ENCODE assay signal across 10 cellular contexts in the genomic region with DNA sequence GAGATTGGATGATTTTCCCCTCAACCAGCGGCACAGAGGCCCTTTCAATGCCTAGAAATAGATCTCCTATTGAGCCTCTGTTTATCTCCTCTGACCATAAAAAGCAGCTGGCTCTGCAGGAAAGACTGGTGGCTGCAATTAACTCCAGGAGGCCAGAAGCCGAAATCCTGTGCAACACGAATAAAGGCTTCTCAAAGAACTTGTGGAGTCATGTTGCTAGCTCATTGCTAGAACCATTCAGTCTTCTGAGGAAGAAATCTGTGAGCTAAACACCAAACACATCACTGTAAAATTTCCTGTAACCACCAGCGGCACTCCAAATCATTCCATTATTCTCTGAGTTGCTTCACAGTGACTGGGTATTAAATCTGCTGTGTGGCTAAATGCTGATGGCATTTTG. TPM values are rescaled to one million over a fixed set of nuclear protein-coding genes. Genes with fewer than 3 reads are reported as not detected.
DNase-seq lines count a peak whose midpoint lies in the region; ATAC-seq and TF ChIP-seq lines count a peak whose summit lies in the region.
"Had no signal": no experiment of that assay in that cellular context is flagged by ENCODE, and none has a peak within 500 bp of the region (broad histone marks: within the 10 kb centered on the region; RNA-seq: fewer than 3 reads in every experiment).

No MANE protein-coding gene starts in this region.

- H3K4me2 ChIP-seq in neural cell (ENCODE audit: low read length) = no peak overlapping the region

- DNase-seq in DMS153 (lab: John Stamatoyannopoulos, UW) (peak; percentile 31), NCI-H345 treated with DMSO at 0.1 percent for 48 hours (lab: John Stamatoyannopoulos, UW; ENCODE audit: unreplicated experiment) (peak; percentile 12), dorsolateral prefrontal cortex (no peak), T-helper 17 cell (no peak), upper lobe of left lung (no peak), spleen (no peak)
- DNase-seq: activated T-cell treated with anti-CD3 and anti-CD28 coated beads, Interleukin-2, amount 50 U/mL, for 24 hours had no signal

- no peak overlapping the region for H3K27ac Mint-ChIP-seq in T-helper 17 cell
- H3K27ac Mint-ChIP-seq: activated T-cell treated with anti-CD3 and anti-CD28 coated beads, Interleukin-2, amount 50 U/mL, for 24 hours had no signal

- ATAC-seq in T-helper 17 cell = no peak
- ATAC-seq in upper lobe of left lung (ENCODE audit: low FRiP score in 2 of 2) = no peak
- ATAC-seq in GM21447 (IDR thresholded peaks at IDR 0.05; ENCODE audit: unreplicated experiment) = no peak

- TF ChIP-seq POLR2A in upper lobe of left lung (IDR thresholded peaks at IDR 0.05) (no peak), spleen (IDR thresholded peaks at IDR 0.05) (no peak)

- H3K4me3 Mint-ChIP-seq in T-helper 17 cell = no peak overlapping the region
- H3K4me3 Mint-ChIP-seq: activated T-cell treated with anti-CD3 and anti-CD28 coated beads, Interleukin-2, amount 50 U/mL, for 24 hours had no signal

- intact Hi-C loops in dorsolateral prefrontal cortex (cut with DNase I) (no loop called here), spleen (cut with DNase I; ENCODE audit: low total_unique reads) (no loop called here)

- H3K4me3 ChIP-seq in dorsolateral prefrontal cortex = peak overlapping the region in 12 of 59 donors; percentile 3 to 44 (median 10)
- no peak overlapping the region for H3K4me3 ChIP-seq in neural cell (ENCODE audit: low read length)
- H3K4me3 ChIP-seq in upper lobe of left lung = no peak overlapping the region
- H3K4me3 ChIP-seq in spleen = no peak overlapping the region
- H3K4me3 ChIP-seq: vagina had no signal

- no peaks in the 10 kb centered on the region for H3K27me3 Mint-ChIP-seq in T-helper 17 cell

- no peaks in the 10 kb centered on the region for H3K36me3 Mint-ChIP-seq in T-helper 17 cell (ENCODE audit: low read depth)

- no peaks in the 10 kb centered on the region for H3K79me2 ChIP-seq in neural cell (replicated peaks; ENCODE audit: insufficient read depth, low read length)

- H3K36me3 ChIP-seq in neural cell (ENCODE audit: insufficient read depth, low read length) = no peaks in the 10 kb centered on the region
- H3K36me3 ChIP-seq in upper lobe of left lung = no peaks in the 10 kb centered on the region
- no peaks in the 10 kb centered on the region for H3K36me3 ChIP-seq in spleen
- H3K36me3 ChIP-seq: vagina had no signal

- H3K4me1 ChIP-seq in upper lobe of left lung = peaks cover 0 to under 1% (median 0%) of the 10 kb centered on the region in 4 donors
- H3K4me1 ChIP-seq in spleen = peaks cover 0 to 11% (median 2%) of the 10 kb centered on the region in 6 donors

- H3K27me3 ChIP-seq in dorsolateral prefrontal cortex (no peaks in the 10 kb centered on the region), neural cell (ENCODE audit: insufficient read depth, low read depth, low read length) (no peaks in the 10 kb centered on the region), upper lobe of left lung (no peaks in the 10 kb centered on the region), spleen (replicated peaks in 1 of 7) (peaks cover 0 to 8% (median 0%) of the 10 kb centered on the region in 7 donors)
- H3K27me3 ChIP-seq: vagina had no signal

- 66 to 72% methylated on average over 4 of the region's 4 CpGs for WGBS in upper lobe of left lung, 2 donors
- 53 to 79% (median 70%) methylated on average over 4 of the region's 4 CpGs for WGBS in spleen, 5 donors

- no peaks in the 10 kb centered on the region for H3K9me3 ChIP-seq in neural cell (ENCODE audit: low read length)
- H3K9me3 ChIP-seq in T-helper 17 cell (ENCODE audit: control insufficient read depth, low read length, poor library complexity, severe bottlenecking) = no peaks in the 10 kb centered on the region
- H3K9me3 ChIP-seq in upper lobe of left lung = no peaks in the 10 kb centered on the region
- H3K9me3 ChIP-seq in spleen = peaks cover 0 to 13% (median 7%) of the 10 kb centered on the region in 8 donors
- H3K9me3 ChIP-seq: vagina had no signal

- H3K27ac ChIP-seq in dorsolateral prefrontal cortex (peak overlapping the region; percentile 5 to 96 (median 78)), neural cell (ENCODE audit: low read length) (no peak overlapping the region), upper lobe of left lung (no peak overlapping the region), spleen (no peak overlapping the region)
- H3K27ac ChIP-seq: vagina had no signal

- no peak overlapping the region for H2AFZ ChIP-seq in neural cell (ENCODE audit: low read depth, low read length)

- no peaks in the 10 kb centered on the region for H3K9me2 ChIP-seq in neural cell (ENCODE audit: insufficient read depth, low read length)

- H3F3A ChIP-seq in neural cell (ENCODE audit: insufficient read depth, low read length, poor library complexity, severe bottlenecking) = no peaks in the 10 kb centered on the region

- no peaks in the 10 kb centered on the region for H4K20me1 ChIP-seq in neural cell (ENCODE audit: insufficient read depth)

- TF ChIP-seq CTCF in dorsolateral prefrontal cortex (IDR thresholded peaks at IDR 0.05 in 54 of 56, conservative IDR thresholded peaks at IDR 0.05 in 2 of 56; ENCODE audit: low read depth in 1 of 56, partially characterized antibody in 56 of 56) = peak in 4 of 56 donors; percentile 11 to 25 (median 14)
- TF ChIP-seq CTCF in neural cell (IDR thresholded peaks at IDR 0.05; ENCODE audit: poor library complexity, severe bottlenecking) = no peak
- no peak for TF ChIP-seq CTCF in upper lobe of left lung (IDR thresholded peaks at IDR 0.05)
- no peak for TF ChIP-seq CTCF in spleen (IDR thresholded peaks at IDR 0.05 in 8 of 11, conservative IDR thresholded peaks at IDR 0.05 in 3 of 11)

- TF ChIP-seq RAD21 in neural cell (conservative IDR thresholded peaks at IDR 0.05) = no peak

- H3K9ac ChIP-seq in neural cell (ENCODE audit: low read length) = no peak overlapping the region

- peaks cover 11% of the 10 kb centered on the region for H3K4me1 Mint-ChIP-seq in T-helper 17 cell

- TF ChIP-seq EP300 in neural cell (conservative IDR thresholded peaks at IDR 0.05; ENCODE audit: poor library complexity, severe bottlenecking) = no peak
- no peak for TF ChIP-seq EP300 in upper lobe of left lung (IDR thresholded peaks at IDR 0.05)

TF ChIP-seq in neural cell, 6 proteins besides CTCF, POLR2A, EP300 and RAD21:
- TF ChIP-seq, protein P1, sequence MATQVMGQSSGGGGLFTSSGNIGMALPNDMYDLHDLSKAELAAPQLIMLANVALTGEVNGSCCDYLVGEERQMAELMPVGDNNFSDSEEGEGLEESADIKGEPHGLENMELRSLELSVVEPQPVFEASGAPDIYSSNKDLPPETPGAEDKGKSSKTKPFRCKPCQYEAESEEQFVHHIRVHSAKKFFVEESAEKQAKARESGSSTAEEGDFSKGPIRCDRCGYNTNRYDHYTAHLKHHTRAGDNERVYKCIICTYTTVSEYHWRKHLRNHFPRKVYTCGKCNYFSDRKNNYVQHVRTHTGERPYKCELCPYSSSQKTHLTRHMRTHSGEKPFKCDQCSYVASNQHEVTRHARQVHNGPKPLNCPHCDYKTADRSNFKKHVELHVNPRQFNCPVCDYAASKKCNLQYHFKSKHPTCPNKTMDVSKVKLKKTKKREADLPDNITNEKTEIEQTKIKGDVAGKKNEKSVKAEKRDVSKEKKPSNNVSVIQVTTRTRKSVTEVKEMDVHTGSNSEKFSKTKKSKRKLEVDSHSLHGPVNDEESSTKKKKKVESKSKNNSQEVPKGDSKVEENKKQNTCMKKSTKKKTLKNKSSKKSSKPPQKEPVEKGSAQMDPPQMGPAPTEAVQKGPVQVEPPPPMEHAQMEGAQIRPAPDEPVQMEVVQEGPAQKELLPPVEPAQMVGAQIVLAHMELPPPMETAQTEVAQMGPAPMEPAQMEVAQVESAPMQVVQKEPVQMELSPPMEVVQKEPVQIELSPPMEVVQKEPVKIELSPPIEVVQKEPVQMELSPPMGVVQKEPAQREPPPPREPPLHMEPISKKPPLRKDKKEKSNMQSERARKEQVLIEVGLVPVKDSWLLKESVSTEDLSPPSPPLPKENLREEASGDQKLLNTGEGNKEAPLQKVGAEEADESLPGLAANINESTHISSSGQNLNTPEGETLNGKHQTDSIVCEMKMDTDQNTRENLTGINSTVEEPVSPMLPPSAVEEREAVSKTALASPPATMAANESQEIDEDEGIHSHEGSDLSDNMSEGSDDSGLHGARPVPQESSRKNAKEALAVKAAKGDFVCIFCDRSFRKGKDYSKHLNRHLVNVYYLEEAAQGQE (IDR thresholded peaks at IDR 0.05; ENCODE audit: borderline replicate concordance) = no peak
- TF ChIP-seq POLR2AphosphoS5 (IDR thresholded peaks at IDR 0.05) = peak; percentile 41

RNA-seq across cellular contexts. Expression of a gene that starts 49.1 kb away (rescaled TPM):
- total RNA-seq in dorsolateral prefrontal cortex = 100 to 1,000 TPM in 53 of 120 experiments, 10 to 100 TPM in 67; 42.2 to 338 (median 95.8) TPM
- 8.9 and 9.2 TPM in 2 replicates for polyA plus RNA-seq in neural cell
- 3.9 and 7.1 TPM in 2 replicates for polyA minus RNA-seq in neural cell
- total RNA-seq in T-helper 17 cell = not detected
- 10 to 100 TPM; 15.5 to 63.4 (median 32.2) TPM for total RNA-seq in upper lobe of left lung
- total RNA-seq in spleen = 1 to 10 TPM; 2.5 to 9.1 (median 4.7) TPM
- polyA plus RNA-seq in spleen = 1 to 10 TPM in 2 of 3 donors, under 1 TPM in 1; 0.80 to 3.0 (median 2.0) TPM

Comparison
In these comparisons a context has a peak if more than half of its experiments do, and no peak if none do; other contexts are left out.
1. DNase-seq: peak in DMS153 (single experiment) and NCI-H345 treated with DMSO at 0.1 percent for 48 hours (single experiment); none in dorsolateral prefrontal cortex (0 of 10), T-helper 17 cell (0 of 3), upper lobe of left lung (0 of 2) and spleen (single experiment).
2. H3K27ac ChIP-seq: peak in dorsolateral prefrontal cortex (59 of 59); none in neural cell (single experiment), upper lobe of left lung (0 of 4) and spleen (0 of 8).